9 cellular contexts compared by ENCODE assay signal in genomic region chr12:120249875-120250795, GRCh38. TPM values are rescaled to one million over a fixed set of nuclear protein-coding genes. Genes with fewer than 3 reads are reported as not detected.
A peak's percentile ranks its signal among the peaks of the same experiment; 100 is the strongest.
DNase-seq lines count a peak whose midpoint lies in the region; ATAC-seq, FAIRE-seq and TF ChIP-seq lines count a peak whose summit lies in the region.
"Had no signal": no experiment of that assay in that cellular context is flagged by ENCODE, and none has a peak within 500 bp of the region (broad histone marks: within the 10 kb centered on the region; RNA-seq: fewer than 3 reads in every experiment).

No MANE protein-coding gene starts in this region.

- peak overlapping the region; percentile 94 for H3K27ac Mint-ChIP-seq in activated CD8-positive, alpha-beta memory T cell treated with anti-CD3 and anti-CD28 coated beads, Interleukin-2, amount 10 ng/mL, durations not matched to agents 7 days and 5 days

- H3K9me3 ChIP-seq in K562 (replicated peaks; ENCODE audit: control insufficient read depth, insufficient read depth, low read depth, low read length) = no peaks in the 10 kb centered on the region
- H3K9me3 ChIP-seq in upper lobe of left lung = no peaks in the 10 kb centered on the region
- H3K9me3 ChIP-seq: pancreas had no signal

- H3K27ac ChIP-seq in K562 (ENCODE audit: extremely low read depth, low read depth, low read length) (no peak overlapping the region), upper lobe of left lung (peak overlapping the region; percentile 82 to 95 (median 88))

- TF ChIP-seq EP300 in K562 (IDR thresholded peaks at IDR 0.05; ENCODE audit: low read length) (no peak), upper lobe of left lung (IDR thresholded peaks at IDR 0.05) (peak in 1 of 4 donors; percentile 65)

- peak overlapping the region; percentile 71 for H3K4me3 Mint-ChIP-seq in activated CD8-positive, alpha-beta memory T cell treated with anti-CD3 and anti-CD28 coated beads, Interleukin-2, amount 10 ng/mL, durations not matched to agents 7 days and 5 days

- peaks cover 40% of the 10 kb centered on the region for H3K36me3 Mint-ChIP-seq in activated CD8-positive, alpha-beta memory T cell treated with anti-CD3 and anti-CD28 coated beads, Interleukin-2, amount 10 ng/mL, durations not matched to agents 7 days and 5 days

- DNase-seq in activated CD8-positive, alpha-beta memory T cell treated with anti-CD3 and anti-CD28 coated beads, Interleukin-2, amount 10 ng/mL, durations not matched to agents 7 days and 5 days = peak; percentile 87
- DNase-seq in activated CD8-positive, alpha-beta memory T cell treated with anti-CD3 and anti-CD28 coated beads, Interleukin-2, amount 50 U/mL, for 4 hours = no peak
- no peak for DNase-seq in K562 (ENCODE audit: extremely low read depth in 1 of 4, low spot score in 3 of 4)
- DNase-seq in medulla oblongata (ENCODE audit: extremely low spot score) = peak; percentile 44
- peak in 1 of 2 donors; percentile 63 for DNase-seq in upper lobe of left lung
- no peak for DNase-seq in NCI-H2029 treated with DMSO at 0.1 percent for 48 hours (lab: John Stamatoyannopoulos, UW)
- no peak for DNase-seq in SIG-M5 (lab: John Stamatoyannopoulos, UW)
- DNase-seq: pancreas had no signal

- peaks cover 81% of the 10 kb centered on the region for H3K4me1 Mint-ChIP-seq in activated CD8-positive, alpha-beta memory T cell treated with anti-CD3 and anti-CD28 coated beads, Interleukin-2, amount 10 ng/mL, durations not matched to agents 7 days and 5 days

- in situ Hi-C loops in K562 (cut with MboI) = no loop called here

- H2AFZ ChIP-seq in K562 (ENCODE audit: low read depth, low read length) = no peak overlapping the region

- no peak for TF ChIP-seq POLR2A in K562 (conservative IDR thresholded peaks at IDR 0.05)
- TF ChIP-seq POLR2A in upper lobe of left lung (IDR thresholded peaks at IDR 0.05) = peak in 1 of 4 donors; percentile 10

- CTCF ChIA-PET in activated CD8-positive, alpha-beta memory T cell treated with anti-CD3 and anti-CD28 coated beads, Interleukin-2, amount 10 ng/mL, durations not matched to agents 7 days and 5 days (lab: Charles Lee) = interaction anchor here (0.7 to 25.9 kb wide), 9 partner anchors 9 to 49 kb away, joined by 3 to 768 read pairs (median 7); partner anchors contain the start of genes PXN, RNU4-1 and RPLP0
- CTCF ChIA-PET in K562 (lab: Yijun Ruan, JAX; ENCODE audit: low intra/inter-chr PET ratio) = no interaction called here

- H3K4me3 ChIP-seq in K562 (no peak overlapping the region), upper lobe of left lung (peak overlapping the region in 1 of 4 donors; percentile 4)
- H3K4me3 ChIP-seq: pancreas had no signal

- peaks cover 30 to 38% of the 10 kb centered on the region in 2 experiments for H3K4me1 ChIP-seq in K562 (replicated peaks in 1 of 2; ENCODE audit: control insufficient read depth in 2 of 2, insufficient read depth in 2 of 2, low read length in 2 of 2)
- peaks cover 74 to 95% (median 86%) of the 10 kb centered on the region in 4 donors for H3K4me1 ChIP-seq in upper lobe of left lung

- FAIRE-seq in K562 (lab: Jason Lieb, UNC) = peak; percentile 51
- FAIRE-seq: pancreas had no signal

- H3K9me1 ChIP-seq in K562 (ENCODE audit: control insufficient read depth, insufficient read depth, low read length) = peaks cover 3% of the 10 kb centered on the region

- H3K79me2 ChIP-seq in K562 (ENCODE audit: control insufficient read depth, insufficient read depth, low read length) = peaks cover 33% of the 10 kb centered on the region

- no peak for TF ChIP-seq RAD21 in K562 (CRISPR knock-in tag; conservative IDR thresholded peaks at IDR 0.05 in 1 of 2, IDR thresholded peaks at IDR 0.05 in 1 of 2)

- no peaks in the 10 kb centered on the region for H3K9me3 Mint-ChIP-seq in activated CD8-positive, alpha-beta memory T cell treated with anti-CD3 and anti-CD28 coated beads, Interleukin-2, amount 10 ng/mL, durations not matched to agents 7 days and 5 days (ENCODE audit: low read depth)

- peak overlapping the region in 1 of 2 experiments; percentile 77; a peak in 2 of 4 replicates for H3K9ac ChIP-seq in K562 (ENCODE audit: insufficient read depth in 1 of 2, low read depth in 2 of 2, low read length in 2 of 2)

- no peaks in the 10 kb centered on the region for H3K27me3 Mint-ChIP-seq in activated CD8-positive, alpha-beta memory T cell treated with anti-CD3 and anti-CD28 coated beads, Interleukin-2, amount 10 ng/mL, durations not matched to agents 7 days and 5 days

- no peaks in the 10 kb centered on the region for H3K27me3 ChIP-seq in K562 (ENCODE audit: control insufficient read depth in 2 of 2, insufficient read depth in 2 of 2, low read length in 2 of 2)
- H3K27me3 ChIP-seq in upper lobe of left lung = no peaks in the 10 kb centered on the region
- H3K27me3 ChIP-seq: pancreas had no signal

- peak; percentile 35 for ATAC-seq in activated CD8-positive, alpha-beta memory T cell treated with anti-CD3 and anti-CD28 coated beads, Interleukin-2, amount 10 ng/mL, durations not matched to agents 7 days and 5 days
- peak; percentile 16; the same call in 2 of the 3 replicates for ATAC-seq in K562
- ATAC-seq in upper lobe of left lung (ENCODE audit: low FRiP score in 2 of 2) = peak; percentile 49 to 71
- ATAC-seq in HG02870 (IDR thresholded peaks at IDR 0.05; ENCODE audit: unreplicated experiment) = no peak

- H3K36me3 ChIP-seq in K562 (ENCODE audit: control insufficient read depth, insufficient read depth, low read length) (peaks cover 9% of the 10 kb centered on the region; the same call in 1 of the 3 replicates), upper lobe of left lung (peaks cover 0 to 2% (median 0%) of the 10 kb centered on the region in 4 donors)
- H3K36me3 ChIP-seq: pancreas had no signal

- 35% methylated on average over 8 of the region's 8 CpGs for WGBS in K562 (ENCODE audit: insufficient coverage, low coverage, missing lambda C conversion rate)
- WGBS in upper lobe of left lung, 2 donors = 35 to 50% methylated on average over 4 to 7 of the region's 8 CpGs

- peaks cover 19% of the 10 kb centered on the region for H4K20me1 ChIP-seq in K562 (replicated peaks; ENCODE audit: control insufficient read depth, insufficient read depth, low read length)

- BruUV-seq in K562 (replicated peaks; lab: Mats Ljungman, UMichigan) = no TSS peak

- intact Hi-C loops in K562 (cut with micrococcal nuclease) = no loop called here

- TF ChIP-seq CTCF in K562 (IDR thresholded peaks at IDR 0.05 in 2 of 3, conservative IDR thresholded peaks at IDR 0.05 in 1 of 3; ENCODE audit: insufficient read depth in 2 of 3, low read depth in 1 of 3, low read length in 3 of 3) (no peak), upper lobe of left lung (IDR thresholded peaks at IDR 0.05) (no peak)

- H3K4me2 ChIP-seq in K562 (ENCODE audit: insufficient read depth, low read length) = peak overlapping the region; percentile 43; the same call in 1 of the 2 replicates

- POLR2A ChIA-PET in K562 (lab: Yijun Ruan, JAX) = interaction anchor here (1.2 to 6.8 kb wide), 7 partner anchors 10 to 50 kb away, joined by 4 to 56 read pairs (median 32); partner anchors contain the start of genes PXN, RNU4-1, RNU4-2 and RPLP0

RNA-seq across cellular contexts. Expression of gene PXN, which starts 15.4 kb away (rescaled TPM):
- total RNA-seq in activated CD8-positive, alpha-beta memory T cell treated with anti-CD3 and anti-CD28 coated beads, Interleukin-2, amount 10 ng/mL, durations not matched to agents 7 days and 5 days = 100 to 1,000 TPM in 1 of 2 experiments, 10 to 100 TPM in 1; 69.3 to 146 TPM
- total RNA-seq in K562 (2011; cell fraction: chromatin; rRNA removed; ENCODE audit: low replicate concordance) = 70.6 and 142 TPM in 2 replicates
- total RNA-seq in K562 (2011; cell fraction: nucleolus; rRNA removed) = 45.5 and 48.2 TPM in 2 replicates
- total RNA-seq in K562 (2011; cell fraction: nucleoplasm; rRNA removed) = 51.8 and 52.7 TPM in 2 replicates
- total RNA-seq in K562 (2014; rRNA removed) (18.6 and 22.7 TPM in 2 replicates), K562 (2014; rRNA removed; fragmentation: Illumina TruSeq; extraction: Trizol) (13.1 and 16.4 TPM in 2 replicates), K562 (2015; rRNA removed; fragmentation: Illumina TruSeq; extraction: Trizol) (13.5 and 14.2 TPM in 2 replicates), K562 (2021) (66.6 and 74.1 TPM in 2 replicates), upper lobe of left lung (100 to 1,000 TPM in 4 of 6 donors, 10 to 100 TPM in 2; 67.8 to 210 (median 116) TPM)
- polyA plus RNA-seq in K562 (2011; rRNA removed) (28.6 and 44.1 TPM in 2 replicates), K562 (2014; fragmentation: Illumina TruSeq; extraction: Trizol) (64.7 and 71.8 TPM in 2 replicates), K562 (2014; fragmentation: Nextera tagmentation; extraction: Ambion mirVana) (1 to 10 TPM; 4.0 to 4.8 TPM), K562 (2014; rRNA removed) (40.7 and 42.2 TPM in 2 replicates)
- 31.5 and 36.7 TPM in 2 replicates for polyA plus RNA-seq in K562 (2011; cell fraction: cytosol; rRNA removed)
- polyA plus RNA-seq in K562 (2011; cell fraction: nucleus; rRNA removed) = 43.4 and 76.1 TPM in 2 replicates
- polyA plus RNA-seq in K562 (2012) = 59.0 and 70.2 TPM in 2 replicates
- 19.9 and 22.3 TPM in 2 replicates for polyA minus RNA-seq in K562 (2011; rRNA and poly(A)+ RNA removed)
- 16.7 and 38.8 TPM in 2 replicates for polyA minus RNA-seq in K562 (2011; cell fraction: cytosol; rRNA and poly(A)+ RNA removed)
- polyA minus RNA-seq in K562 (2011; cell fraction: nucleus; rRNA and poly(A)+ RNA removed) = 12.4 and 19.8 TPM in 2 replicates

RNA-seq across cellular contexts. Expression of gene RNU4-2, which starts 41.6 kb away (rescaled TPM):
- 1,000 to 10,000 TPM in 1 of 2 experiments, 100 to 1,000 TPM in 1; 953 to 3,569 TPM for total RNA-seq in activated CD8-positive, alpha-beta memory T cell treated with anti-CD3 and anti-CD28 coated beads, Interleukin-2, amount 10 ng/mL, durations not matched to agents 7 days and 5 days
- under 0.01 TPM in 2 replicates for total RNA-seq in K562 (2011; cell fraction: chromatin; rRNA removed; ENCODE audit: low replicate concordance)
- total RNA-seq in K562 (2011; cell fraction: nucleolus; rRNA removed) = under 0.01 TPM in 2 replicates
- total RNA-seq in K562 (2011; cell fraction: nucleoplasm; rRNA removed) = under 0.01 TPM in 2 replicates
- under 0.01 TPM in 2 replicates for total RNA-seq in K562 (2014; rRNA removed)
- 25,223 and 25,496 TPM in 2 replicates for total RNA-seq in K562 (2014; rRNA removed; fragmentation: Illumina TruSeq; extraction: Trizol)
- total RNA-seq in K562 (2015; rRNA removed; fragmentation: Illumina TruSeq; extraction: Trizol) = 12,048 and 12,298 TPM in 2 replicates
- 3,537 and 4,682 TPM in 2 replicates for total RNA-seq in K562 (2021)
- polyA plus RNA-seq in K562 (2011; rRNA removed) = under 0.01 TPM in 1 of 2 replicates, not detected in the other
- under 0.01 TPM in 2 replicates for polyA plus RNA-seq in K562 (2011; cell fraction: cytosol; rRNA removed)
- under 0.01 TPM in 2 replicates for polyA plus RNA-seq in K562 (2011; cell fraction: nucleus; rRNA removed)
- polyA plus RNA-seq in K562 (2012) = 413 TPM in 1 of 2 replicates, not detected in the other
- not detected in 2 replicates for polyA plus RNA-seq in K562 (2014; fragmentation: Illumina TruSeq; extraction: Trizol)
- not detected for polyA plus RNA-seq in K562 (2014; fragmentation: Nextera tagmentation; extraction: Ambion mirVana)
- polyA plus RNA-seq in K562 (2014; rRNA removed) = not detected in 2 replicates
- 22,641 and 27,760 TPM in 2 replicates for polyA minus RNA-seq in K562 (2011; rRNA and poly(A)+ RNA removed)
- 52,716 and 68,347 TPM in 2 replicates for polyA minus RNA-seq in K562 (2011; cell fraction: cytosol; rRNA and poly(A)+ RNA removed)
- under 0.01 TPM in 2 replicates for polyA minus RNA-seq in K562 (2011; cell fraction: nucleus; rRNA and poly(A)+ RNA removed)
- total RNA-seq in upper lobe of left lung = over 10,000 TPM in 1 of 6 donors, 1,000 to 10,000 TPM in 1, under 1 TPM in 4; under 0.01 to 11,449 (median under 0.01) TPM
- polyA plus RNA-seq: pancreas had no signal

RNA-seq across cellular contexts. Expression of gene RNU4-1, which starts 42.9 kb away (rescaled TPM):
- total RNA-seq in activated CD8-positive, alpha-beta memory T cell treated with anti-CD3 and anti-CD28 coated beads, Interleukin-2, amount 10 ng/mL, durations not matched to agents 7 days and 5 days = 1,000 to 10,000 TPM in 1 of 2 experiments, 100 to 1,000 TPM in 1; 780 to 2,122 TPM
- total RNA-seq in K562 (2011; cell fraction: chromatin; rRNA removed; ENCODE audit: low replicate concordance) = under 0.01 TPM in 2 replicates
- under 0.01 TPM in 2 replicates for total RNA-seq in K562 (2011; cell fraction: nucleolus; rRNA removed)
- total RNA-seq in K562 (2011; cell fraction: nucleoplasm; rRNA removed) = under 0.01 TPM in 2 replicates
- total RNA-seq in K562 (2014; rRNA removed) (under 0.01 TPM in 2 replicates), K562 (2014; rRNA removed; fragmentation: Illumina TruSeq; extraction: Trizol) (19,719 and 20,874 TPM in 2 replicates), K562 (2015; rRNA removed; fragmentation: Illumina TruSeq; extraction: Trizol) (10,612 and 10,827 TPM in 2 replicates), K562 (2021) (3,001 and 3,563 TPM in 2 replicates), upper lobe of left lung (1,000 to 10,000 TPM in 2 of 6 donors, under 1 TPM in 4; under 0.01 to 4,461 (median under 0.01) TPM)
- polyA plus RNA-seq in K562 (2011; rRNA removed) (under 0.01 TPM in 2 replicates), K562 (2014; fragmentation: Illumina TruSeq; extraction: Trizol) (not detected in 2 replicates), K562 (2014; fragmentation: Nextera tagmentation; extraction: Ambion mirVana) (not detected), K562 (2014; rRNA removed) (not detected in 2 replicates)
- under 0.01 TPM in 1 of 2 replicates, not detected in the other for polyA plus RNA-seq in K562 (2011; cell fraction: cytosol; rRNA removed)
- polyA plus RNA-seq in K562 (2011; cell fraction: nucleus; rRNA removed) = under 0.01 TPM in 2 replicates
- 195 TPM in 1 of 2 replicates, not detected in the other for polyA plus RNA-seq in K562 (2012)
- polyA minus RNA-seq in K562 (2011; rRNA and poly(A)+ RNA removed) = 15,789 and 16,657 TPM in 2 replicates
- 57,407 and 78,930 TPM in 2 replicates for polyA minus RNA-seq in K562 (2011; cell fraction: cytosol; rRNA and poly(A)+ RNA removed)
- polyA minus RNA-seq in K562 (2011; cell fraction: nucleus; rRNA and poly(A)+ RNA removed) = under 0.01 TPM in 2 replicates
- polyA plus RNA-seq: pancreas had no signal

RNA-seq across cellular contexts. Expression of gene RPLP0, which starts 49.2 kb away (rescaled TPM):
- total RNA-seq in activated CD8-positive, alpha-beta memory T cell treated with anti-CD3 and anti-CD28 coated beads, Interleukin-2, amount 10 ng/mL, durations not matched to agents 7 days and 5 days = 1,000 to 10,000 TPM; 1,755 to 2,356 TPM
- 1,112 and 2,318 TPM in 2 replicates for total RNA-seq in K562 (2011; cell fraction: chromatin; rRNA removed; ENCODE audit: low replicate concordance)
- total RNA-seq in K562 (2011; cell fraction: nucleolus; rRNA removed) = 2,659 and 3,037 TPM in 2 replicates
- 2,953 and 5,147 TPM in 2 replicates for total RNA-seq in K562 (2011; cell fraction: nucleoplasm; rRNA removed)
- 4,900 and 6,436 TPM in 2 replicates for total RNA-seq in K562 (2014; rRNA removed)
- 3,191 and 3,833 TPM in 2 replicates for total RNA-seq in K562 (2014; rRNA removed; fragmentation: Illumina TruSeq; extraction: Trizol)
- total RNA-seq in K562 (2015; rRNA removed; fragmentation: Illumina TruSeq; extraction: Trizol) = 3,802 and 3,820 TPM in 2 replicates
- total RNA-seq in K562 (2021) = 3,845 and 4,075 TPM in 2 replicates
- polyA plus RNA-seq in K562 (2011; rRNA removed) = 7,931 and 10,886 TPM in 2 replicates
- 11,423 and 15,718 TPM in 2 replicates for polyA plus RNA-seq in K562 (2011; cell fraction: cytosol; rRNA removed)
- 3,653 and 4,979 TPM in 2 replicates for polyA plus RNA-seq in K562 (2011; cell fraction: nucleus; rRNA removed)
- polyA plus RNA-seq in K562 (2012) = 4,990 and 8,357 TPM in 2 replicates
- 5,372 and 5,510 TPM in 2 replicates for polyA plus RNA-seq in K562 (2014; fragmentation: Illumina TruSeq; extraction: Trizol)
- 1,000 to 10,000 TPM; 6,875 to 7,674 TPM for polyA plus RNA-seq in K562 (2014; fragmentation: Nextera tagmentation; extraction: Ambion mirVana)
- polyA plus RNA-seq in K562 (2014; rRNA removed) = 6,483 and 6,682 TPM in 2 replicates
- 5,001 and 5,431 TPM in 2 replicates for polyA minus RNA-seq in K562 (2011; rRNA and poly(A)+ RNA removed)
- 2,569 and 3,110 TPM in 2 replicates for polyA minus RNA-seq in K562 (2011; cell fraction: cytosol; rRNA and poly(A)+ RNA removed)
- polyA minus RNA-seq in K562 (2011; cell fraction: nucleus; rRNA and poly(A)+ RNA removed) = 738 and 1,257 TPM in 2 replicates
- total RNA-seq in upper lobe of left lung = 1,000 to 10,000 TPM; 1,008 to 2,508 (median 1,628) TPM

RNA-seq across cellular contexts. Expression of gene SIRT4, which starts 52.0 kb away (rescaled TPM):
- 1 to 10 TPM; 2.4 to 3.0 TPM for total RNA-seq in activated CD8-positive, alpha-beta memory T cell treated with anti-CD3 and anti-CD28 coated beads, Interleukin-2, amount 10 ng/mL, durations not matched to agents 7 days and 5 days
- total RNA-seq in K562 (2011; cell fraction: chromatin; rRNA removed; ENCODE audit: low replicate concordance) = 2.8 and 3.7 TPM in 2 replicates
- 2.5 and 2.6 TPM in 2 replicates for total RNA-seq in K562 (2011; cell fraction: nucleolus; rRNA removed)
- 2.8 and 3.2 TPM in 2 replicates for total RNA-seq in K562 (2011; cell fraction: nucleoplasm; rRNA removed)
- total RNA-seq in K562 (2014; rRNA removed) = 0.86 and 3.1 TPM in 2 replicates
- total RNA-seq in K562 (2014; rRNA removed; fragmentation: Illumina TruSeq; extraction: Trizol) = 2.3 TPM in 2 replicates
- 1.5 and 1.6 TPM in 2 replicates for total RNA-seq in K562 (2015; rRNA removed; fragmentation: Illumina TruSeq; extraction: Trizol)
- 2.5 and 3.1 TPM in 2 replicates for total RNA-seq in K562 (2021)
- polyA plus RNA-seq in K562 (2011; rRNA removed) = 2.4 and 3.2 TPM in 2 replicates
- polyA plus RNA-seq in K562 (2011; cell fraction: cytosol; rRNA removed) = 2.5 TPM in 2 replicates
- polyA plus RNA-seq in K562 (2011; cell fraction: nucleus; rRNA removed) = 1.2 and 1.5 TPM in 2 replicates
- 2.4 and 3.6 TPM in 2 replicates for polyA plus RNA-seq in K562 (2012)
- polyA plus RNA-seq in K562 (2014; fragmentation: Illumina TruSeq; extraction: Trizol) = 2.7 and 2.8 TPM in 2 replicates
- polyA plus RNA-seq in K562 (2014; fragmentation: Nextera tagmentation; extraction: Ambion mirVana) = 1 to 10 TPM; 5.1 to 5.2 TPM
- 1.8 and 3.2 TPM in 2 replicates for polyA plus RNA-seq in K562 (2014; rRNA removed)
- 1.9 and 2.5 TPM in 2 replicates for polyA minus RNA-seq in K562 (2011; rRNA and poly(A)+ RNA removed)
- 1.4 TPM in 1 of 2 replicates, not detected in the other for polyA minus RNA-seq in K562 (2011; cell fraction: cytosol; rRNA and poly(A)+ RNA removed)
- 0.54 and 2.2 TPM in 2 replicates for polyA minus RNA-seq in K562 (2011; cell fraction: nucleus; rRNA and poly(A)+ RNA removed)
- total RNA-seq in upper lobe of left lung = 1 to 10 TPM in 5 of 6 donors, under 1 TPM in 1; 1.00 to 5.2 (median 2.9) TPM

Comparison
In these comparisons a context has a peak if more than half of its experiments do, and no peak if none do; other contexts are left out.
1. DNase-seq: peak in activated CD8-positive, alpha-beta memory T cell treated with anti-CD3 and anti-CD28 coated beads, Interleukin-2, amount 10 ng/mL, durations not matched to agents 7 days and 5 days (single experiment) and medulla oblongata (single experiment); none in activated CD8-positive, alpha-beta memory T cell treated with anti-CD3 and anti-CD28 coated beads, Interleukin-2, amount 50 U/mL, for 4 hours (single experiment), K562 (0 of 4), NCI-H2029 treated with DMSO at 0.1 percent for 48 hours (single experiment) and SIG-M5 (single experiment).